19 cellular contexts compared by ENCODE assay signal in genomic region chr9:36080519-36080918, GRCh38.
"Had no signal": no experiment of that assay in that cellular context is flagged by ENCODE, and none has a peak within 500 bp of the region (broad histone marks: within the 10 kb centered on the region; RNA-seq: fewer than 3 reads in every experiment).

No MANE protein-coding gene starts in this region.

- H2AFZ ChIP-seq: hepatocyte, neural progenitor cell had no signal

- H3K27me3 ChIP-seq: esophagus muscularis mucosa, hepatocyte, left lung, neural progenitor cell, spleen, testis, uterus had no signal

- H3K4me3 ChIP-seq: coronary artery, esophagus muscularis mucosa, hepatocyte, left lung, neural progenitor cell, prostate gland, spleen, testis, uterus had no signal

- H3K9ac ChIP-seq: neural progenitor cell had no signal

- H3K27ac ChIP-seq: coronary artery, esophagus muscularis mucosa, hepatocyte, left lung, neural progenitor cell, prostate gland, spleen, testis, uterus had no signal

- DNase-seq: activated T-cell treated with anti-CD3 and anti-CD28 coated beads, Interleukin-2, amount 50 U/mL, for 1 hour; glutamatergic neuron; immature natural killer cell; left lung; naive thymus-derived CD8-positive, alpha-beta T cell; spleen; stimulated activated CD4-positive, alpha-beta T cell treated with anti-CD3 and anti-CD28 coated beads, Interleukin-4, amount 100 ng/mL, for 1 hour; stimulated activated naive CD4-positive, alpha-beta T cell; testis; trophoblast cell; uterus had no signal

- ATAC-seq: activated naive CD4-positive, alpha-beta T cell treated with anti-CD3 and anti-CD28 coated beads, Interleukin-2, amount 50 U/mL, for 72 hours; activated T-helper 17 cell treated with anti-CD3 and anti-CD28 coated beads, Interleukin-2, amount 50 U/mL, for 72 hours; left lung; naive thymus-derived CD8-positive, alpha-beta T cell; WTC11 had no signal

- H3K9me3 ChIP-seq: esophagus muscularis mucosa, left lung, prostate gland, spleen, testis, uterus had no signal

- H3K4me1 ChIP-seq: left lung, neural progenitor cell, prostate gland, spleen, testis, uterus had no signal

- H3K4me2 ChIP-seq: hepatocyte, neural progenitor cell had no signal

- H3K36me3 ChIP-seq: left lung, neural progenitor cell, prostate gland, uterus had no signal

- H3K79me2 ChIP-seq: hepatocyte had no signal
